Comparison of ENCODE assay signal across 8 cellular contexts in genomic region chr2:162731917-162732804, GRCh38.
DNase-seq lines count a peak whose midpoint lies in the region; ATAC-seq, FAIRE-seq and TF ChIP-seq lines count a peak whose summit lies in the region.
"Had no signal": no experiment of that assay in that cellular context is flagged by ENCODE, and none has a peak within 500 bp of the region (broad histone marks: within the 10 kb centered on the region; RNA-seq: fewer than 3 reads in every experiment).

No MANE protein-coding gene starts in this region.

- FAIRE-seq in D721Med (lab: Jason Lieb, UNC) = no peak

- DNase-seq in left lobe of liver (ENCODE audit: low spot score) = no peak
- DNase-seq in DMS114 treated with DMSO at 0.1 percent for 48 hours (lab: John Stamatoyannopoulos, UW; ENCODE audit: unreplicated experiment) = no peak
- DNase-seq in D721Med (ENCODE audit: insufficient read length, low spot score) = no peak
- no peak for DNase-seq in Right ventricle myocardium superior

- peak overlapping the region; percentile 54; the same call in 1 of the 2 replicates for H3K9ac ChIP-seq in KMS-11

- no peaks in the 10 kb centered on the region for H3K27me3 ChIP-seq in KMS-11 (ENCODE audit: insufficient read depth, low read depth)

- H3K4me3 ChIP-seq in KMS-11 (IDR thresholded peaks at IDR 0.05; ENCODE audit: insufficient read depth, low read depth, low read length) = no peak overlapping the region
- H3K4me3 ChIP-seq: lung had no signal

- no peaks in the 10 kb centered on the region for H3K36me3 ChIP-seq in KMS-11 (ENCODE audit: insufficient read depth)

- peak overlapping the region; percentile 70 for H3K4me2 ChIP-seq in KMS-11

- peak overlapping the region; percentile 69 for H3K27ac ChIP-seq in KMS-11

- ATAC-seq in GM18858 (IDR thresholded peaks at IDR 0.05; ENCODE audit: unreplicated experiment) (peak; percentile 85), GM21786 (IDR thresholded peaks at IDR 0.05; ENCODE audit: unreplicated experiment) (peak; percentile 90), left lobe of liver (peak; percentile 88), Right ventricle myocardium superior (ENCODE audit: poor library complexity) (no peak)

- H3K79me2 ChIP-seq in KMS-11 (ENCODE audit: insufficient read depth, low read depth) = no peaks in the 10 kb centered on the region

- H4K20me1 ChIP-seq in KMS-11 (ENCODE audit: insufficient read depth) = no peaks in the 10 kb centered on the region

- TF ChIP-seq CTCF in KMS-11 (conservative IDR thresholded peaks at IDR 0.05; ENCODE audit: low read depth, low read length) (no peak), D721Med (IDR thresholded peaks at IDR 0.05; ENCODE audit: insufficient read depth, missing control alignments) (no peak)

- peak overlapping the region; percentile 74 for H2AFZ ChIP-seq in KMS-11 (ENCODE audit: low read depth)

- peaks cover 69% of the 10 kb centered on the region for H3K4me1 ChIP-seq in KMS-11 (ENCODE audit: low read depth, poor library complexity, severe bottlenecking)

- intact Hi-C loops in Right ventricle myocardium superior (cut with DNase I) = no loop called here
